Comparison of ENCODE assay signal across 8 cellular contexts in genomic region chr14:52792097-52792415, GRCh38. TPM values are rescaled to one million over a fixed set of nuclear protein-coding genes. Genes with fewer than 3 reads are reported as not detected.
DNase-seq lines count a peak whose midpoint lies in the region; ATAC-seq and TF ChIP-seq lines count a peak whose summit lies in the region.

No MANE protein-coding gene starts in this region.

- peak overlapping the region; percentile 66 for H3K27ac Mint-ChIP-seq in activated CD8-positive, alpha-beta memory T cell treated with anti-CD3 and anti-CD28 coated beads, Interleukin-2, amount 10 ng/mL, durations not matched to agents 7 days and 5 days

- intact Hi-C loops in tibial artery (cut with DNase I; ENCODE audit: low total_unique reads): loop anchor here (5.0 kb wide), 1 partner anchor 60 kb away; the partner anchor contains the start of gene STYX

- peak overlapping the region; percentile 87 for H3K4me3 Mint-ChIP-seq in activated CD8-positive, alpha-beta memory T cell treated with anti-CD3 and anti-CD28 coated beads, Interleukin-2, amount 10 ng/mL, durations not matched to agents 7 days and 5 days

- H3K27ac ChIP-seq in liver (ENCODE audit: low read depth in 1 of 2, low read length in 2 of 2) (peak overlapping the region; percentile 87 to 92), tibial artery (peak overlapping the region; percentile 79 to 94)

- H3K27me3 ChIP-seq in liver (ENCODE audit: control insufficient read depth in 4 of 4, insufficient read depth in 4 of 4, low read length in 3 of 4) (no peaks in the 10 kb centered on the region), tibial artery (no peaks in the 10 kb centered on the region)

- WGBS in liver: 80% methylated on average over 7 of the region's 7 CpGs

- H3K4me1 ChIP-seq in liver (ENCODE audit: control insufficient read depth in 4 of 4, insufficient read depth in 4 of 4, low read length in 3 of 4) (peaks cover 3 to 18% (median 16%) of the 10 kb centered on the region in 4 donors), tibial artery (peaks cover 0 to 38% (median 15%) of the 10 kb centered on the region in 4 donors)

- no peak for TF ChIP-seq RAD21 in liver (IDR thresholded peaks at IDR 0.05)

- H3K36me3 ChIP-seq in liver (ENCODE audit: control insufficient read depth in 4 of 4, insufficient read depth in 3 of 4, low read depth in 1 of 4, low read length in 3 of 4) (no peaks in the 10 kb centered on the region), tibial artery (no peaks in the 10 kb centered on the region)

- no peak for ATAC-seq in activated CD8-positive, alpha-beta memory T cell treated with anti-CD3 and anti-CD28 coated beads, Interleukin-2, amount 10 ng/mL, durations not matched to agents 7 days and 5 days
- ATAC-seq in HG03108 (IDR thresholded peaks at IDR 0.05; ENCODE audit: unreplicated experiment) (no peak), GM18517 (IDR thresholded peaks at IDR 0.05; ENCODE audit: unreplicated experiment) (no peak)

- TF ChIP-seq CTCF in astrocyte of the cerebellum (IDR thresholded peaks at IDR 0.05; ENCODE audit: low read depth, low read length, missing control alignments): no peak
- TF ChIP-seq CTCF in liver (IDR thresholded peaks at IDR 0.05; ENCODE audit: low read depth, low read length, missing input control): no peak
- no peak for TF ChIP-seq CTCF in tibial artery (IDR thresholded peaks at IDR 0.05)

- peak overlapping the region; percentile 47 to 77 for H3K9ac ChIP-seq in liver (ENCODE audit: low read depth in 1 of 2, low read length in 2 of 2)

- H3K36me3 Mint-ChIP-seq in activated CD8-positive, alpha-beta memory T cell treated with anti-CD3 and anti-CD28 coated beads, Interleukin-2, amount 10 ng/mL, durations not matched to agents 7 days and 5 days: peaks cover 8% of the 10 kb centered on the region

- no peaks in the 10 kb centered on the region for H3K27me3 Mint-ChIP-seq in activated CD8-positive, alpha-beta memory T cell treated with anti-CD3 and anti-CD28 coated beads, Interleukin-2, amount 10 ng/mL, durations not matched to agents 7 days and 5 days

- CTCF ChIA-PET in activated CD8-positive, alpha-beta memory T cell treated with anti-CD3 and anti-CD28 coated beads, Interleukin-2, amount 10 ng/mL, durations not matched to agents 7 days and 5 days (lab: Charles Lee): interaction anchor here (0.6 kb wide), 1 partner anchor 30 kb away, joined by 4 read pairs; no protein-coding TSS in a partner anchor

- in situ Hi-C loops in astrocyte of the cerebellum (cut with HindIII; ENCODE audit: low sequenced_read_pairs): no loop called here

- peaks cover 36% of the 10 kb centered on the region for H3K4me1 Mint-ChIP-seq in activated CD8-positive, alpha-beta memory T cell treated with anti-CD3 and anti-CD28 coated beads, Interleukin-2, amount 10 ng/mL, durations not matched to agents 7 days and 5 days

- H3K9me3 ChIP-seq in liver (ENCODE audit: control insufficient read depth in 4 of 4, low read length in 3 of 4): no peaks in the 10 kb centered on the region
- no peaks in the 10 kb centered on the region for H3K9me3 ChIP-seq in tibial artery

- H3K4me3 ChIP-seq in astrocyte of the cerebellum (ENCODE audit: low read depth, low read length) (peak overlapping the region; percentile 75), liver (ENCODE audit: low read depth in 1 of 3, low read length in 3 of 3) (peak overlapping the region in 2 of 3 donors; percentile 63 to 71), tibial artery (peak overlapping the region; percentile 60 to 85)

- H3K9me3 Mint-ChIP-seq in activated CD8-positive, alpha-beta memory T cell treated with anti-CD3 and anti-CD28 coated beads, Interleukin-2, amount 10 ng/mL, durations not matched to agents 7 days and 5 days (ENCODE audit: low read depth): no peaks in the 10 kb centered on the region

- no peak for DNase-seq in activated CD8-positive, alpha-beta memory T cell treated with anti-CD3 and anti-CD28 coated beads, Interleukin-2, amount 10 ng/mL, durations not matched to agents 7 days and 5 days
- DNase-seq in activated CD8-positive, alpha-beta memory T cell treated with anti-CD3 and anti-CD28 coated beads, Interleukin-2, amount 50 U/mL, for 48 hours: no peak
- no peak for DNase-seq in astrocyte of the cerebellum (ENCODE audit: low read depth)
- no peak for DNase-seq in tibial artery
- no peak for DNase-seq in stimulated activated CD4-positive, alpha-beta T cell treated with anti-CD3 and anti-CD28 coated beads, Interleukin-4, amount 100 ng/mL, for 24 hours

TF ChIP-seq in liver, 16 proteins besides CTCF, POLR2A, EP300 and RAD21:
- no peak for TF ChIP-seq HNF4G (IDR thresholded peaks at IDR 0.05)
- peak; percentile 35 for TF ChIP-seq REST (IDR thresholded peaks at IDR 0.05)
- peak; percentile 9 for TF ChIP-seq MAX (IDR thresholded peaks at IDR 0.05)
- TF ChIP-seq GABPA (IDR thresholded peaks at IDR 0.05 in 1 of 2, conservative IDR thresholded peaks at IDR 0.05 in 1 of 2): no peak
- no peak for TF ChIP-seq ATF3 (IDR thresholded peaks at IDR 0.05)
- TF ChIP-seq SP1 (IDR thresholded peaks at IDR 0.05): no peak
- TF ChIP-seq FOXA1 (IDR thresholded peaks at IDR 0.05): no peak
- TF ChIP-seq NR2F2 (IDR thresholded peaks at IDR 0.05): no peak
- peak; percentile 1 for TF ChIP-seq YY1 (IDR thresholded peaks at IDR 0.05)
- peak in 1 of 2 donors; percentile 59 for TF ChIP-seq JUND (IDR thresholded peaks at IDR 0.05)

RNA-seq across cellular contexts. Expression of gene GNPNAT1, which starts 0.6 kb away (rescaled TPM):
- total RNA-seq in activated CD8-positive, alpha-beta memory T cell treated with anti-CD3 and anti-CD28 coated beads, Interleukin-2, amount 10 ng/mL, durations not matched to agents 7 days and 5 days: 10 to 100 TPM; 11.9 to 13.7 TPM
- total RNA-seq in liver: 10 to 100 TPM; 25.1 to 50.9 TPM
- 10 to 100 TPM; 24.9 to 29.4 TPM for polyA plus RNA-seq in liver
